ENCODE assay signal across 22 cellular contexts in the genomic region with DNA sequence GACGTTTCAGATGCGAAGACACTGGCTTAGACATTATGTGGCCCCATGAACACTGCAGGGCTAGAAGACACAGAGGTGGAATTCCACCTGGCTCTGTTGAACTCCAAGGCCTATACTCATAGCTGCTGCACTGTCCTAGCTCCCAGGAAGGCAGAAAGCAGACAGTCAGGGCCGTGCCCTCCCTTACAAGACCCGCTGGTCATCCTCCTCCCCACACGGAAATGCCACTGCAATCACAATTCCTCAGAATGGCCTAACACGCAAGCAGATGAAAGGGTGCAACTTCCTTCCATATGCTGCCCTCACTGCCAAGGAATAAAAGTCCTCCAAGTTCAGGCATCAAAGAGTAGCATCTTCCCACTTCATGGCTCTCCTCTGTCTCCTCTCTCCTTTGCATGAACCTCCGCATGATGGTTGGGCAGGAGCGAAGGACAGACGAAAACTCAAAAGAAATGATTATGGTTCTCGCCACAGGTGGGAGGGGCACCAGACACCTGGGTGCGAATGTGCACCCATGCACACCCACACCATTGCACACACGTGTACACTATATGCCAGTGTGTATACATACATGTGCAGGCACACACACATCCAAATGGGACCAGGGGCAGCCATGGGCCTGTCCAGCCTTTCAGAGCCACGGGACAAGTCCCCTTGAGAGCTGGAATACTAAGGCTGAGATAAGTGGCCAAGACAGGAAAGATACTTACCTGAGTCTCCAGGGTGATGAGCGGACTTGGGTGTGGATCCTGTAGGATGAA.
A peak's percentile ranks its signal among the peaks of the same experiment; 100 is the strongest.
DNase-seq lines count a peak whose midpoint lies in the region; ATAC-seq and TF ChIP-seq lines count a peak whose summit lies in the region.
"Had no signal": no experiment of that assay in that cellular context is flagged by ENCODE, and none has a peak within 500 bp of the region (broad histone marks: within the 10 kb centered on the region; RNA-seq: fewer than 3 reads in every experiment).

No MANE protein-coding gene starts in this region.

- DNase-seq in stimulated activated naive CD8-positive, alpha-beta T cell treated with anti-CD3 and anti-CD28 coated beads, Interleukin-15, Interleukin-2, amounts not matched to agents 100 U/mL and 50 U/mL, for 24 hours = no peak
- no peak for DNase-seq in activated T-helper 2 cell treated with anti-CD3 and anti-CD28 coated beads, Interferon-gamma antibody, Interleukin-2, Interleukin-4, amounts not matched to agents 10 μg/mL and 5 μg/mL and 100 μg/mL, durations not matched to agents 14 hours and 24 hours and 36 hours (ENCODE audit: low spot score)
- DNase-seq in naive thymus-derived CD4-positive, alpha-beta T cell = no peak
- no peak for DNase-seq in Ammon's horn (ENCODE audit: low spot score)
- no peak for DNase-seq in adrenal gland
- no peak for DNase-seq in left ventricle myocardium inferior
- no peak for DNase-seq in tibial artery
- DNase-seq: ACHN; activated CD4-positive, alpha-beta T cell treated with anti-CD3 and anti-CD28 coated beads for 36 hours; activated CD8-positive, alpha-beta memory T cell treated with anti-CD3 and anti-CD28 coated beads, Interleukin-2, amount 10 ng/mL, durations not matched to agents 7 days and 5 days; foreskin keratinocyte; HCEC 1CT; left ventricle myocardium superior; NCI-H187; NCI-H2171 treated with DMSO at 0.1 percent for 48 hours; NCI-H526; SJCRH30; uterus had no signal

- WGBS in adrenal gland, 4 donors = 82 to 91% (median 87%) methylated on average over 13 to 14 of the region's 14 CpGs

- H3K36me3 Mint-ChIP-seq in stimulated activated naive CD8-positive, alpha-beta T cell treated with anti-CD3 and anti-CD28 coated beads, Interleukin-15, Interleukin-2, amounts not matched to agents 100 ng/mL and 50 ng/mL, for 24 hours (ENCODE audit: low read depth) = peaks cover 16% of the 10 kb centered on the region
- H3K36me3 Mint-ChIP-seq in activated T-helper 2 cell treated with anti-CD3 and anti-CD28 coated beads, Interferon-gamma antibody, Interleukin-2, Interleukin-4, amounts not matched to agents 10 μg/mL and 5 μg/mL and 100 μg/mL, durations not matched to agents 14 hours and 24 hours and 36 hours (ENCODE audit: low read depth) = peaks cover 44% of the 10 kb centered on the region
- H3K36me3 Mint-ChIP-seq in naive thymus-derived CD4-positive, alpha-beta T cell = peaks cover 5 to 64% (median 14%) of the 10 kb centered on the region in 5 donors

- peak overlapping the region; percentile 21 for H3K27ac Mint-ChIP-seq in stimulated activated naive CD8-positive, alpha-beta T cell treated with anti-CD3 and anti-CD28 coated beads, Interleukin-15, Interleukin-2, amounts not matched to agents 100 ng/mL and 50 ng/mL, for 24 hours
- peak overlapping the region; percentile 49 for H3K27ac Mint-ChIP-seq in activated T-helper 2 cell treated with anti-CD3 and anti-CD28 coated beads, Interferon-gamma antibody, Interleukin-2, Interleukin-4, amounts not matched to agents 10 μg/mL and 5 μg/mL and 100 μg/mL, durations not matched to agents 14 hours and 24 hours and 36 hours
- H3K27ac Mint-ChIP-seq in naive thymus-derived CD4-positive, alpha-beta T cell = peak overlapping the region; percentile 56 to 98 (median 68)

- no peak for TF ChIP-seq CTCF in adrenal gland (IDR thresholded peaks at IDR 0.05)
- TF ChIP-seq CTCF in left ventricle myocardium inferior (IDR thresholded peaks at IDR 0.05; ENCODE audit: borderline replicate concordance) = no peak
- TF ChIP-seq CTCF in tibial artery (IDR thresholded peaks at IDR 0.05) = no peak

- peaks cover 35 to 54% of the 10 kb centered on the region in 2 donors for H3K4me1 ChIP-seq in naive thymus-derived CD4-positive, alpha-beta T cell (ENCODE audit: control insufficient read depth in 2 of 2, insufficient read depth in 2 of 2, low read length in 2 of 2)
- H3K4me1 ChIP-seq in adrenal gland (replicated peaks in 1 of 2) (peaks cover 5 to 56% of the 10 kb centered on the region in 2 donors), left ventricle myocardium inferior (peaks cover 7% of the 10 kb centered on the region), tibial artery (peaks cover 0 to 30% (median 23%) of the 10 kb centered on the region in 4 donors)
- H3K4me1 ChIP-seq: foreskin keratinocyte, prostate gland, SJCRH30, uterus had no signal

- no peaks in the 10 kb centered on the region for H3K9me3 Mint-ChIP-seq in stimulated activated naive CD8-positive, alpha-beta T cell treated with anti-CD3 and anti-CD28 coated beads, Interleukin-15, Interleukin-2, amounts not matched to agents 100 ng/mL and 50 ng/mL, for 24 hours
- H3K9me3 Mint-ChIP-seq in activated T-helper 2 cell treated with anti-CD3 and anti-CD28 coated beads, Interferon-gamma antibody, Interleukin-2, Interleukin-4, amounts not matched to agents 10 μg/mL and 5 μg/mL and 100 μg/mL, durations not matched to agents 14 hours and 24 hours and 36 hours = no peaks in the 10 kb centered on the region
- H3K9me3 Mint-ChIP-seq in naive thymus-derived CD4-positive, alpha-beta T cell = peaks cover 0 to 3% (median 0%) of the 10 kb centered on the region in 11 donors

- POLR2A ChIA-PET in naive thymus-derived CD4-positive, alpha-beta T cell (lab: Charles Lee) = interaction anchor here (5.3 kb wide), 1 partner anchor 12 kb away, joined by 57 read pairs; no protein-coding TSS in a partner anchor

- H3K27me3 ChIP-seq in naive thymus-derived CD4-positive, alpha-beta T cell (ENCODE audit: control insufficient read depth in 2 of 2, insufficient read depth in 2 of 2, low read length in 2 of 2) = no peaks in the 10 kb centered on the region
- H3K27me3 ChIP-seq in adrenal gland (no peaks in the 10 kb centered on the region), left ventricle myocardium inferior (ENCODE audit: low read depth) (no peaks in the 10 kb centered on the region), tibial artery (no peaks in the 10 kb centered on the region)
- H3K27me3 ChIP-seq: foreskin keratinocyte, SJCRH30, uterus had no signal

- no peaks in the 10 kb centered on the region for H3K9me3 ChIP-seq in naive thymus-derived CD4-positive, alpha-beta T cell (ENCODE audit: control insufficient read depth in 2 of 3, low read length in 3 of 3)
- H3K9me3 ChIP-seq in adrenal gland (replicated peaks in 1 of 3) (no peaks in the 10 kb centered on the region), left ventricle myocardium inferior (replicated peaks) (no peaks in the 10 kb centered on the region), tibial artery (no peaks in the 10 kb centered on the region)
- H3K9me3 ChIP-seq: prostate gland, SJCRH30, uterus had no signal

- TF ChIP-seq POLR2A in adrenal gland (IDR thresholded peaks at IDR 0.05) = no peak

- ATAC-seq in stimulated activated naive CD8-positive, alpha-beta T cell treated with anti-CD3 and anti-CD28 coated beads, Interleukin-15, Interleukin-2, amounts not matched to agents 100 U/mL and 50 U/mL, for 24 hours = no peak
- no peak for ATAC-seq in naive thymus-derived CD4-positive, alpha-beta T cell
- ATAC-seq: activated CD4-positive, alpha-beta T cell treated with anti-CD3 and anti-CD28 coated beads for 36 hours; activated CD8-positive, alpha-beta memory T cell treated with anti-CD3 and anti-CD28 coated beads, Interleukin-2, amount 10 ng/mL, durations not matched to agents 7 days and 5 days; esophagus mucosa; foreskin keratinocyte; left ventricle myocardium superior had no signal

- CTCF ChIA-PET in naive thymus-derived CD4-positive, alpha-beta T cell (lab: Charles Lee) = no interaction called here

- no peak overlapping the region for H3K27ac ChIP-seq in naive thymus-derived CD4-positive, alpha-beta T cell (ENCODE audit: low read depth, low read length)
- no peak overlapping the region for H3K27ac ChIP-seq in adrenal gland
- no peak overlapping the region for H3K27ac ChIP-seq in left ventricle myocardium inferior (replicated peaks)
- H3K27ac ChIP-seq in tibial artery = peak overlapping the region in 1 of 2 donors; percentile 63
- H3K27ac ChIP-seq: C4-2B, foreskin keratinocyte, prostate gland, SJCRH30, uterus had no signal

- no peaks in the 10 kb centered on the region for H3K27me3 Mint-ChIP-seq in stimulated activated naive CD8-positive, alpha-beta T cell treated with anti-CD3 and anti-CD28 coated beads, Interleukin-15, Interleukin-2, amounts not matched to agents 100 ng/mL and 50 ng/mL, for 24 hours
- no peaks in the 10 kb centered on the region for H3K27me3 Mint-ChIP-seq in activated T-helper 2 cell treated with anti-CD3 and anti-CD28 coated beads, Interferon-gamma antibody, Interleukin-2, Interleukin-4, amounts not matched to agents 10 μg/mL and 5 μg/mL and 100 μg/mL, durations not matched to agents 14 hours and 24 hours and 36 hours (ENCODE audit: low read depth)
- H3K27me3 Mint-ChIP-seq in naive thymus-derived CD4-positive, alpha-beta T cell = no peaks in the 10 kb centered on the region
- H3K27me3 Mint-ChIP-seq: activated CD4-positive, alpha-beta T cell treated with anti-CD3 and anti-CD28 coated beads for 36 hours; activated CD8-positive, alpha-beta memory T cell treated with anti-CD3 and anti-CD28 coated beads, Interleukin-2, amount 10 ng/mL, durations not matched to agents 7 days and 5 days had no signal

- no peak overlapping the region for H3K4me3 ChIP-seq in naive thymus-derived CD4-positive, alpha-beta T cell (ENCODE audit: low read length)
- H3K4me3 ChIP-seq in adrenal gland = no peak overlapping the region
- H3K4me3 ChIP-seq in left ventricle myocardium inferior = no peak overlapping the region
- no peak overlapping the region for H3K4me3 ChIP-seq in tibial artery
- H3K4me3 ChIP-seq: prostate gland, SJCRH30, uterus had no signal

- no peak overlapping the region for H3K4me3 Mint-ChIP-seq in stimulated activated naive CD8-positive, alpha-beta T cell treated with anti-CD3 and anti-CD28 coated beads, Interleukin-15, Interleukin-2, amounts not matched to agents 100 ng/mL and 50 ng/mL, for 24 hours
- H3K4me3 Mint-ChIP-seq in activated T-helper 2 cell treated with anti-CD3 and anti-CD28 coated beads, Interferon-gamma antibody, Interleukin-2, Interleukin-4, amounts not matched to agents 10 μg/mL and 5 μg/mL and 100 μg/mL, durations not matched to agents 14 hours and 24 hours and 36 hours (ENCODE audit: low read depth) = no peak overlapping the region
- peak overlapping the region in 6 of 10 donors; percentile 19 to 69 (median 32) for H3K4me3 Mint-ChIP-seq in naive thymus-derived CD4-positive, alpha-beta T cell
- H3K4me3 Mint-ChIP-seq: activated CD4-positive, alpha-beta T cell treated with anti-CD3 and anti-CD28 coated beads for 36 hours; activated CD8-positive, alpha-beta memory T cell treated with anti-CD3 and anti-CD28 coated beads, Interleukin-2, amount 10 ng/mL, durations not matched to agents 7 days and 5 days had no signal

- no peaks in the 10 kb centered on the region for H3K36me3 ChIP-seq in naive thymus-derived CD4-positive, alpha-beta T cell (ENCODE audit: control insufficient read depth in 2 of 3, insufficient read depth in 3 of 3, low read length in 3 of 3)
- H3K36me3 ChIP-seq in adrenal gland (replicated peaks in 1 of 2) (no peaks in the 10 kb centered on the region), left ventricle myocardium inferior (no peaks in the 10 kb centered on the region), tibial artery (no peaks in the 10 kb centered on the region)
- H3K36me3 ChIP-seq: prostate gland, SJCRH30, uterus had no signal

- peaks cover 55% of the 10 kb centered on the region for H3K4me1 Mint-ChIP-seq in stimulated activated naive CD8-positive, alpha-beta T cell treated with anti-CD3 and anti-CD28 coated beads, Interleukin-15, Interleukin-2, amounts not matched to agents 100 ng/mL and 50 ng/mL, for 24 hours (ENCODE audit: low read depth)
- H3K4me1 Mint-ChIP-seq in activated T-helper 2 cell treated with anti-CD3 and anti-CD28 coated beads, Interferon-gamma antibody, Interleukin-2, Interleukin-4, amounts not matched to agents 10 μg/mL and 5 μg/mL and 100 μg/mL, durations not matched to agents 14 hours and 24 hours and 36 hours (ENCODE audit: low read depth) = peaks cover 65% of the 10 kb centered on the region
- H3K4me1 Mint-ChIP-seq in naive thymus-derived CD4-positive, alpha-beta T cell = peaks cover 52 to 90% (median 78%) of the 10 kb centered on the region in 7 donors

- intact Hi-C loops in activated T-helper 2 cell treated with anti-CD3 and anti-CD28 coated beads, Interferon-gamma antibody, Interleukin-2, Interleukin-4, amounts not matched to agents 10 μg/mL and 5 μg/mL and 100 μg/mL, durations not matched to agents 14 hours and 24 hours and 36 hours (cut with micrococcal nuclease) = no loop called here
- intact Hi-C loops in naive thymus-derived CD4-positive, alpha-beta T cell (cut with micrococcal nuclease) = no loop called here
- intact Hi-C loops in adrenal gland (cut with DNase I) = no loop called here
- intact Hi-C loops in left ventricle myocardium inferior (cut with micrococcal nuclease) = no loop called here
- intact Hi-C loops in tibial artery (cut with DNase I; ENCODE audit: low total_unique reads) = no loop called here

Comparison
In these comparisons a context has a peak if more than half of its experiments do, and no peak if none do; other contexts are left out.
1. H3K4me3 Mint-ChIP-seq: peak in naive thymus-derived CD4-positive, alpha-beta T cell (6 of 10); none in stimulated activated naive CD8-positive, alpha-beta T cell treated with anti-CD3 and anti-CD28 coated beads, Interleukin-15, Interleukin-2, amounts not matched to agents 100 ng/mL and 50 ng/mL, for 24 hours (single experiment) and activated T-helper 2 cell treated with anti-CD3 and anti-CD28 coated beads, Interferon-gamma antibody, Interleukin-2, Interleukin-4, amounts not matched to agents 10 μg/mL and 5 μg/mL and 100 μg/mL, durations not matched to agents 14 hours and 24 hours and 36 hours (single experiment).
2. Peak in every context shown above with its lines, with median percentiles within 50 percentile points of each other: H3K27ac Mint-ChIP-seq.